Comparison of ENCODE assay signal across 1 cellular context in the genomic region with DNA sequence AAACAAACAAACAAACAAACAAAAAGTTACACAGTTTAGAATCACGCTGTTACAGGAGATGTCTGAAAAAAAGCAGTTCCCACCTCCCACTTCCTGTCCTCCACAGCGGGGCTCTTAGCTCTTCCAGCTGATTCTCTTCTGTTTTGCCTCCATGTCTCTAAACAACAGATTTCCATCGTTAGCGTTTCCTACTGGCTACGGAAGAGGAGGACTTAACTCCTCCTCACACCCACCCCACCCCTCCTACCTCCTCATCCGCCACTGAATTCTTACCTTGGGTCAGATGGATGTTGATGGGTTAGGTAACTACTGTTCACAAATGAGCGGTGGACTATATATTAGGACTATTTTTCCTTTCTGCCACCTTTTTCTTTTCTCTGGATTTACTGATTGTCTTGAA.
TF ChIP-seq lines count a peak whose summit lies in the region.

No MANE protein-coding gene starts in this region.

TF ChIP-seq in H1, 55 proteins besides CTCF, POLR2A, EP300 and RAD21:
- peak; percentile 48 for TF ChIP-seq ASH2L (IDR thresholded peaks at IDR 0.05; ENCODE audit: low read length)
- TF ChIP-seq EGR1 (IDR thresholded peaks at IDR 0.05; ENCODE audit: borderline replicate concordance, low read depth, low read length), result no peak
- no peak for TF ChIP-seq SUZ12 (IDR thresholded peaks at IDR 0.05; ENCODE audit: low read length)
- no peak for TF ChIP-seq SIRT6 (IDR thresholded peaks at IDR 0.05; ENCODE audit: low read length)
- no peak for TF ChIP-seq CBX8 (IDR thresholded peaks at IDR 0.05; ENCODE audit: borderline replicate concordance, low read depth, low read length)
- TF ChIP-seq SIN3A (conservative IDR thresholded peaks at IDR 0.05 in 1 of 2, IDR thresholded peaks at IDR 0.05 in 1 of 2; ENCODE audit: low read depth in 1 of 2, low read length in 2 of 2), result 0 out of 4 replicates have a peak, but pooled peaks of 1 of the 2 experiments have one; percentile 33
- TF ChIP-seq CEBPB (IDR thresholded peaks at IDR 0.05; ENCODE audit: low read depth, low read length), result no peak
- TF ChIP-seq RNF2 (IDR thresholded peaks at IDR 0.05; ENCODE audit: borderline replicate concordance, low read depth, low read length, missing control alignments, poor library complexity, severe bottlenecking), result no peak
- no peak for TF ChIP-seq HDAC2 (IDR thresholded peaks at IDR 0.05; ENCODE audit: borderline replicate concordance in 1 of 2, low read depth in 2 of 2, low read length in 2 of 2)
- TF ChIP-seq KDM4A (IDR thresholded peaks at IDR 0.05; ENCODE audit: low read depth, low read length, severe bottlenecking), result peak; percentile 27
- TF ChIP-seq POU5F1 (IDR thresholded peaks at IDR 0.05; ENCODE audit: low read depth, low read length), result no peak
- TF ChIP-seq, protein P1, sequence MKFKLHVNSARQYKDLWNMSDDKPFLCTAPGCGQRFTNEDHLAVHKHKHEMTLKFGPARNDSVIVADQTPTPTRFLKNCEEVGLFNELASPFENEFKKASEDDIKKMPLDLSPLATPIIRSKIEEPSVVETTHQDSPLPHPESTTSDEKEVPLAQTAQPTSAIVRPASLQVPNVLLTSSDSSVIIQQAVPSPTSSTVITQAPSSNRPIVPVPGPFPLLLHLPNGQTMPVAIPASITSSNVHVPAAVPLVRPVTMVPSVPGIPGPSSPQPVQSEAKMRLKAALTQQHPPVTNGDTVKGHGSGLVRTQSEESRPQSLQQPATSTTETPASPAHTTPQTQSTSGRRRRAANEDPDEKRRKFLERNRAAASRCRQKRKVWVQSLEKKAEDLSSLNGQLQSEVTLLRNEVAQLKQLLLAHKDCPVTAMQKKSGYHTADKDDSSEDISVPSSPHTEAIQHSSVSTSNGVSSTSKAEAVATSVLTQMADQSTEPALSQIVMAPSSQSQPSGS (IDR thresholded peaks at IDR 0.05; ENCODE audit: low read length), result no peak
- TF ChIP-seq RFX5 (IDR thresholded peaks at IDR 0.05; ENCODE audit: borderline replicate concordance, low read depth, low read length), result no peak
- no peak for TF ChIP-seq KDM5A (IDR thresholded peaks at IDR 0.05; ENCODE audit: low read length)
- no peak for TF ChIP-seq HDAC6 (IDR thresholded peaks at IDR 0.05; ENCODE audit: low read depth, low read length)
- no peak for TF ChIP-seq ZNF274 (IDR thresholded peaks at IDR 0.05; ENCODE audit: borderline replicate concordance, extremely low read depth, low read length)
- TF ChIP-seq, protein P2, sequence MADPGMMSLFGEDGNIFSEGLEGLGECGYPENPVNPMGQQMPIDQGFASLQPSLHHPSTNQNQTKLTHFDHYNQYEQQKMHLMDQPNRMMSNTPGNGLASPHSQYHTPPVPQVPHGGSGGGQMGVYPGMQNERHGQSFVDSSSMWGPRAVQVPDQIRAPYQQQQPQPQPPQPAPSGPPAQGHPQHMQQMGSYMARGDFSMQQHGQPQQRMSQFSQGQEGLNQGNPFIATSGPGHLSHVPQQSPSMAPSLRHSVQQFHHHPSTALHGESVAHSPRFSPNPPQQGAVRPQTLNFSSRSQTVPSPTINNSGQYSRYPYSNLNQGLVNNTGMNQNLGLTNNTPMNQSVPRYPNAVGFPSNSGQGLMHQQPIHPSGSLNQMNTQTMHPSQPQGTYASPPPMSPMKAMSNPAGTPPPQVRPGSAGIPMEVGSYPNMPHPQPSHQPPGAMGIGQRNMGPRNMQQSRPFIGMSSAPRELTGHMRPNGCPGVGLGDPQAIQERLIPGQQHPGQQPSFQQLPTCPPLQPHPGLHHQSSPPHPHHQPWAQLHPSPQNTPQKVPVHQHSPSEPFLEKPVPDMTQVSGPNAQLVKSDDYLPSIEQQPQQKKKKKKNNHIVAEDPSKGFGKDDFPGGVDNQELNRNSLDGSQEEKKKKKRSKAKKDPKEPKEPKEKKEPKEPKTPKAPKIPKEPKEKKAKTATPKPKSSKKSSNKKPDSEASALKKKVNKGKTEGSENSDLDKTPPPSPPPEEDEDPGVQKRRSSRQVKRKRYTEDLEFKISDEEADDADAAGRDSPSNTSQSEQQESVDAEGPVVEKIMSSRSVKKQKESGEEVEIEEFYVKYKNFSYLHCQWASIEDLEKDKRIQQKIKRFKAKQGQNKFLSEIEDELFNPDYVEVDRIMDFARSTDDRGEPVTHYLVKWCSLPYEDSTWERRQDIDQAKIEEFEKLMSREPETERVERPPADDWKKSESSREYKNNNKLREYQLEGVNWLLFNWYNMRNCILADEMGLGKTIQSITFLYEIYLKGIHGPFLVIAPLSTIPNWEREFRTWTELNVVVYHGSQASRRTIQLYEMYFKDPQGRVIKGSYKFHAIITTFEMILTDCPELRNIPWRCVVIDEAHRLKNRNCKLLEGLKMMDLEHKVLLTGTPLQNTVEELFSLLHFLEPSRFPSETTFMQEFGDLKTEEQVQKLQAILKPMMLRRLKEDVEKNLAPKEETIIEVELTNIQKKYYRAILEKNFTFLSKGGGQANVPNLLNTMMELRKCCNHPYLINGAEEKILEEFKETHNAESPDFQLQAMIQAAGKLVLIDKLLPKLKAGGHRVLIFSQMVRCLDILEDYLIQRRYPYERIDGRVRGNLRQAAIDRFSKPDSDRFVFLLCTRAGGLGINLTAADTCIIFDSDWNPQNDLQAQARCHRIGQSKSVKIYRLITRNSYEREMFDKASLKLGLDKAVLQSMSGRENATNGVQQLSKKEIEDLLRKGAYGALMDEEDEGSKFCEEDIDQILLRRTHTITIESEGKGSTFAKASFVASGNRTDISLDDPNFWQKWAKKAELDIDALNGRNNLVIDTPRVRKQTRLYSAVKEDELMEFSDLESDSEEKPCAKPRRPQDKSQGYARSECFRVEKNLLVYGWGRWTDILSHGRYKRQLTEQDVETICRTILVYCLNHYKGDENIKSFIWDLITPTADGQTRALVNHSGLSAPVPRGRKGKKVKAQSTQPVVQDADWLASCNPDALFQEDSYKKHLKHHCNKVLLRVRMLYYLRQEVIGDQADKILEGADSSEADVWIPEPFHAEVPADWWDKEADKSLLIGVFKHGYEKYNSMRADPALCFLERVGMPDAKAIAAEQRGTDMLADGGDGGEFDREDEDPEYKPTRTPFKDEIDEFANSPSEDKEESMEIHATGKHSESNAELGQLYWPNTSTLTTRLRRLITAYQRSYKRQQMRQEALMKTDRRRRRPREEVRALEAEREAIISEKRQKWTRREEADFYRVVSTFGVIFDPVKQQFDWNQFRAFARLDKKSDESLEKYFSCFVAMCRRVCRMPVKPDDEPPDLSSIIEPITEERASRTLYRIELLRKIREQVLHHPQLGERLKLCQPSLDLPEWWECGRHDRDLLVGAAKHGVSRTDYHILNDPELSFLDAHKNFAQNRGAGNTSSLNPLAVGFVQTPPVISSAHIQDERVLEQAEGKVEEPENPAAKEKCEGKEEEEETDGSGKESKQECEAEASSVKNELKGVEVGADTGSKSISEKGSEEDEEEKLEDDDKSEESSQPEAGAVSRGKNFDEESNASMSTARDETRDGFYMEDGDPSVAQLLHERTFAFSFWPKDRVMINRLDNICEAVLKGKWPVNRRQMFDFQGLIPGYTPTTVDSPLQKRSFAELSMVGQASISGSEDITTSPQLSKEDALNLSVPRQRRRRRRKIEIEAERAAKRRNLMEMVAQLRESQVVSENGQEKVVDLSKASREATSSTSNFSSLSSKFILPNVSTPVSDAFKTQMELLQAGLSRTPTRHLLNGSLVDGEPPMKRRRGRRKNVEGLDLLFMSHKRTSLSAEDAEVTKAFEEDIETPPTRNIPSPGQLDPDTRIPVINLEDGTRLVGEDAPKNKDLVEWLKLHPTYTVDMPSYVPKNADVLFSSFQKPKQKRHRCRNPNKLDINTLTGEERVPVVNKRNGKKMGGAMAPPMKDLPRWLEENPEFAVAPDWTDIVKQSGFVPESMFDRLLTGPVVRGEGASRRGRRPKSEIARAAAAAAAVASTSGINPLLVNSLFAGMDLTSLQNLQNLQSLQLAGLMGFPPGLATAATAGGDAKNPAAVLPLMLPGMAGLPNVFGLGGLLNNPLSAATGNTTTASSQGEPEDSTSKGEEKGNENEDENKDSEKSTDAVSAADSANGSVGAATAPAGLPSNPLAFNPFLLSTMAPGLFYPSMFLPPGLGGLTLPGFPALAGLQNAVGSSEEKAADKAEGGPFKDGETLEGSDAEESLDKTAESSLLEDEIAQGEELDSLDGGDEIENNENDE (IDR thresholded peaks at IDR 0.05; ENCODE audit: insufficient replicate concordance, low read length), result no peak
